ENCODE assay signal across 1 cellular context in the genomic region with DNA sequence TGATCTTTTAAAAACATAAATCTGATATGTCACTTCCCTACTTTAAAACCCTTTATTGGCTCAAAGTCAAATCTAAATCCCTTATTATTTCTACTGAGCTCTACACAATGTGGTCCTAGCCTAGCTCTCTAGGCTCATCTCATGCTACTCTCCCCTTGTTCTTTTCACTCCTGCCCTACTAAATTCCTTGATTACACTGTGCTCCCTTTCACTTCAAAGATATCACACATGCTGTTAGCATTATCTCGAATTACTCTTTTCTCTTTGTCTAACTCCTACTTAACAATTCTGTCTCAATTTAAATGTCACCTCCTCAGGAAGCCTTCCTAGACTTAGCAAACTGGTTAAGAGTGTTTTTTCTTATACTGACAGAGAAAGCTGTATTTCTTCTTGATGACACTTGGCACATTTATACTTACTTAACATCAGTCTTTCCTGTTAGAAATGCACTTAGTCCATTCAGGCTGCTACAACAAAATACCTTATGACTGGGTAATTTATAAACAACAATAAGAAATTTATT.
TF ChIP-seq lines count a peak whose summit lies in the region.

No MANE protein-coding gene starts in this region.

TF ChIP-seq in H1, 55 proteins besides CTCF, POLR2A, EP300 and RAD21 (continued from another document):
- TF ChIP-seq, protein P1, sequence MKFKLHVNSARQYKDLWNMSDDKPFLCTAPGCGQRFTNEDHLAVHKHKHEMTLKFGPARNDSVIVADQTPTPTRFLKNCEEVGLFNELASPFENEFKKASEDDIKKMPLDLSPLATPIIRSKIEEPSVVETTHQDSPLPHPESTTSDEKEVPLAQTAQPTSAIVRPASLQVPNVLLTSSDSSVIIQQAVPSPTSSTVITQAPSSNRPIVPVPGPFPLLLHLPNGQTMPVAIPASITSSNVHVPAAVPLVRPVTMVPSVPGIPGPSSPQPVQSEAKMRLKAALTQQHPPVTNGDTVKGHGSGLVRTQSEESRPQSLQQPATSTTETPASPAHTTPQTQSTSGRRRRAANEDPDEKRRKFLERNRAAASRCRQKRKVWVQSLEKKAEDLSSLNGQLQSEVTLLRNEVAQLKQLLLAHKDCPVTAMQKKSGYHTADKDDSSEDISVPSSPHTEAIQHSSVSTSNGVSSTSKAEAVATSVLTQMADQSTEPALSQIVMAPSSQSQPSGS (IDR thresholded peaks at IDR 0.05; ENCODE audit: low read length), result no peak
- TF ChIP-seq PHF8 (conservative IDR thresholded peaks at IDR 0.05; ENCODE audit: low read depth, low read length) (no peak), HDAC6 (IDR thresholded peaks at IDR 0.05; ENCODE audit: low read depth, low read length) (no peak), JUN (IDR thresholded peaks at IDR 0.05; ENCODE audit: low read depth, low read length) (no peak), RBBP5 (IDR thresholded peaks at IDR 0.05; ENCODE audit: borderline replicate concordance, low read depth, low read length) (no peak), SRF (IDR thresholded peaks at IDR 0.05; ENCODE audit: low read depth, low read length) (no peak), TAF7 (optimal IDR thresholded peaks at IDR 0.05; ENCODE audit: borderline replicate concordance, low read depth, low read length) (no peak), POLR2AphosphoS5 (IDR thresholded peaks at IDR 0.05; ENCODE audit: low read depth, low read length) (no peak), SP4 (IDR thresholded peaks at IDR 0.05; ENCODE audit: low read length) (no peak)
- TF ChIP-seq, protein P2, sequence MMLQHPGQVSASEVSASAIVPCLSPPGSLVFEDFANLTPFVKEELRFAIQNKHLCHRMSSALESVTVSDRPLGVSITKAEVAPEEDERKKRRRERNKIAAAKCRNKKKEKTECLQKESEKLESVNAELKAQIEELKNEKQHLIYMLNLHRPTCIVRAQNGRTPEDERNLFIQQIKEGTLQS (IDR thresholded peaks at IDR 0.05; ENCODE audit: insufficient read depth, low read depth, low read length), result no peak
